18 cellular contexts compared by ENCODE assay signal in genomic region chr2:36337354-36337753, GRCh38. TPM values are rescaled to one million over a fixed set of nuclear protein-coding genes. Genes with fewer than 3 reads are reported as not detected.
DNase-seq lines count a peak whose midpoint lies in the region; ATAC-seq and TF ChIP-seq lines count a peak whose summit lies in the region.
"Had no signal": no experiment of that assay in that cellular context is flagged by ENCODE, and none has a peak within 500 bp of the region (broad histone marks: within the 10 kb centered on the region; RNA-seq: fewer than 3 reads in every experiment).

No MANE protein-coding gene starts in this region.

- no peaks in the 10 kb centered on the region for H3K9me2 ChIP-seq in HCT116 (ENCODE audit: insufficient read depth)

- no peak overlapping the region for H3K9ac ChIP-seq in HCT116 (ENCODE audit: low read length)

- DNase-seq in stimulated activated naive CD8-positive, alpha-beta T cell treated with anti-CD3 and anti-CD28 coated beads, Interleukin-15, amount 100 ng/mL, for 72 hours: no peak
- DNase-seq in stimulated activated naive CD8-positive, alpha-beta T cell treated with anti-CD3 and anti-CD28 coated beads, Interleukin-15, Interleukin-2, amounts not matched to agents 100 U/mL and 50 U/mL, for 24 hours: no peak
- no peak for DNase-seq in HCT116 (ENCODE audit: low read depth, low spot score)
- DNase-seq in stimulated activated effector memory CD8-positive, alpha-beta T cell treated with anti-CD3 and anti-CD28 coated beads, Interleukin-12 subunit alpha, Interleukin-12 subunit beta, amount 100 ng/mL, for 72 hours (ENCODE audit: low spot score in 2 of 2): no peak
- no peak for DNase-seq in NCI-H1436 (lab: John Stamatoyannopoulos, UW)
- no peak for DNase-seq in stimulated activated CD4-positive, alpha-beta T cell treated with anti-CD3 and anti-CD28 coated beads, Interleukin-1b, Interleukin-23, amount 100 ng/mL, for 48 hours
- no peak for DNase-seq in SIG-M5 treated with dmso at 0.1 percent for 504 hours (lab: John Stamatoyannopoulos, UW; ENCODE audit: unreplicated experiment)
- DNase-seq: activated naive CD8-positive, alpha-beta T cell treated with anti-CD3 and anti-CD28 coated beads, Interleukin-2, amount 50 U/mL, for 24 hours; effector memory CD8-positive, alpha-beta T cell; GDM1; hippocampal formation; NCI-H1930; NCI-H69; occipital lobe; upper lobe of right lung had no signal

- no peaks in the 10 kb centered on the region for H3K36me3 ChIP-seq in HCT116 (ENCODE audit: control insufficient read depth in 1 of 2, insufficient read depth in 2 of 2, low read length in 2 of 2)
- H3K36me3 ChIP-seq: cardiac muscle cell, upper lobe of right lung had no signal

- no peaks in the 10 kb centered on the region for H4K20me1 ChIP-seq in HCT116 (ENCODE audit: insufficient read depth)

- RAD21 ChIA-PET in HCT116 (lab: Charles Lee; ENCODE audit: low non-redundant PET in 1 of 2, low total read pairs in 2 of 2, uncharacterized antibody in 2 of 2, unreplicated experiment in 2 of 2): no interaction called here

- TF ChIP-seq POLR2A in HCT116 (IDR thresholded peaks at IDR 0.05; ENCODE audit: borderline replicate concordance, extremely low read depth, insufficient read depth, insufficient read length): no peak

- H2AFZ ChIP-seq in HCT116 (ENCODE audit: low read depth, low read length, poor library complexity, severe bottlenecking): peak overlapping the region; percentile 46

- POLR2A ChIA-PET in HCT116 (lab: Charles Lee): no interaction called here

- no peak overlapping the region for H3K4me3 Mint-ChIP-seq in stimulated activated naive CD8-positive, alpha-beta T cell treated with anti-CD3 and anti-CD28 coated beads, Interleukin-15, amount 100 ng/mL, for 72 hours
- no peak overlapping the region for H3K4me3 Mint-ChIP-seq in stimulated activated effector memory CD8-positive, alpha-beta T cell treated with anti-CD3 and anti-CD28 coated beads, Interleukin-12 subunit alpha, Interleukin-12 subunit beta, amount 100 ng/mL, for 72 hours
- H3K4me3 Mint-ChIP-seq: activated naive CD8-positive, alpha-beta T cell treated with anti-CD3 and anti-CD28 coated beads, Interleukin-2, amount 50 U/mL, for 24 hours; effector memory CD8-positive, alpha-beta T cell; stimulated activated memory B cell treated with anti-CD40 and anti-IgM and Interleukin-4, amounts not matched to agents 10 μg/mL and 1 μg/mL and 100 μg/mL, for 72 hours had no signal

- H3K4me1 Mint-ChIP-seq in stimulated activated naive CD8-positive, alpha-beta T cell treated with anti-CD3 and anti-CD28 coated beads, Interleukin-15, amount 100 ng/mL, for 72 hours: peaks cover 15% of the 10 kb centered on the region
- H3K4me1 Mint-ChIP-seq in stimulated activated effector memory CD8-positive, alpha-beta T cell treated with anti-CD3 and anti-CD28 coated beads, Interleukin-12 subunit alpha, Interleukin-12 subunit beta, amount 100 ng/mL, for 72 hours: peaks cover 25% of the 10 kb centered on the region
- H3K4me1 Mint-ChIP-seq: stimulated activated memory B cell treated with anti-CD40 and anti-IgM and Interleukin-4, amounts not matched to agents 10 μg/mL and 1 μg/mL and 100 μg/mL, for 72 hours had no signal

- H3K36me3 Mint-ChIP-seq in stimulated activated effector memory CD8-positive, alpha-beta T cell treated with anti-CD3 and anti-CD28 coated beads, Interleukin-12 subunit alpha, Interleukin-12 subunit beta, amount 100 ng/mL, for 72 hours: no peaks in the 10 kb centered on the region
- H3K36me3 Mint-ChIP-seq: stimulated activated memory B cell treated with anti-CD40 and anti-IgM and Interleukin-4, amounts not matched to agents 10 μg/mL and 1 μg/mL and 100 μg/mL, for 72 hours had no signal

- peaks cover 11% of the 10 kb centered on the region for H3K27me3 Mint-ChIP-seq in stimulated activated naive CD8-positive, alpha-beta T cell treated with anti-CD3 and anti-CD28 coated beads, Interleukin-15, amount 100 ng/mL, for 72 hours
- H3K27me3 Mint-ChIP-seq: stimulated activated memory B cell treated with anti-CD40 and anti-IgM and Interleukin-4, amounts not matched to agents 10 μg/mL and 1 μg/mL and 100 μg/mL, for 72 hours had no signal

- H3K27ac Mint-ChIP-seq in stimulated activated naive CD8-positive, alpha-beta T cell treated with anti-CD3 and anti-CD28 coated beads, Interleukin-15, amount 100 ng/mL, for 72 hours: no peak overlapping the region
- no peak overlapping the region for H3K27ac Mint-ChIP-seq in stimulated activated effector memory CD8-positive, alpha-beta T cell treated with anti-CD3 and anti-CD28 coated beads, Interleukin-12 subunit alpha, Interleukin-12 subunit beta, amount 100 ng/mL, for 72 hours
- H3K27ac Mint-ChIP-seq: activated naive CD8-positive, alpha-beta T cell treated with anti-CD3 and anti-CD28 coated beads, Interleukin-2, amount 50 U/mL, for 24 hours; stimulated activated memory B cell treated with anti-CD40 and anti-IgM and Interleukin-4, amounts not matched to agents 10 μg/mL and 1 μg/mL and 100 μg/mL, for 72 hours had no signal

- no TSS peak for BruUV-seq in HCT116 (replicated peaks; lab: Mats Ljungman, UMichigan)

- no peaks in the 10 kb centered on the region for H3K79me2 ChIP-seq in HCT116 (ENCODE audit: insufficient read depth, low read length)

- peaks cover 8 to 18% of the 10 kb centered on the region in 2 experiments; a peak in 3 of 4 replicates for H3K4me1 ChIP-seq in HCT116 (ENCODE audit: control insufficient read depth in 1 of 2, insufficient read depth in 2 of 2, low read length in 2 of 2)
- H3K4me1 ChIP-seq: upper lobe of right lung had no signal

- no peak overlapping the region for H3K4me3 ChIP-seq in HCT116 (replicated peaks in 1 of 2; ENCODE audit: low read depth in 1 of 2, low read length in 2 of 2)
- H3K4me3 ChIP-seq: cardiac muscle cell, upper lobe of right lung had no signal

- intact Hi-C loops in HCT116 (cut with micrococcal nuclease): loop anchor here (10.0 kb wide), 1 partner anchor 463 kb away; no protein-coding TSS in a partner anchor

- H3K4me2 ChIP-seq in HCT116 (ENCODE audit: low read length): no peak overlapping the region

- ATAC-seq in stimulated activated naive CD8-positive, alpha-beta T cell treated with anti-CD3 and anti-CD28 coated beads, Interleukin-15, amount 100 ng/mL, for 72 hours: peak; percentile 74
- no peak for ATAC-seq in stimulated activated naive CD8-positive, alpha-beta T cell treated with anti-CD3 and anti-CD28 coated beads, Interleukin-15, Interleukin-2, amounts not matched to agents 100 U/mL and 50 U/mL, for 24 hours
- no peak for ATAC-seq in HCT116
- ATAC-seq in HG03442 (IDR thresholded peaks at IDR 0.05; ENCODE audit: unreplicated experiment): peak; percentile 47
- peak; percentile 90 for ATAC-seq in stimulated activated effector memory CD8-positive, alpha-beta T cell treated with anti-CD3 and anti-CD28 coated beads, Interleukin-12 subunit alpha, Interleukin-12 subunit beta, amount 100 ng/mL, for 72 hours
- ATAC-seq: activated naive CD8-positive, alpha-beta T cell treated with anti-CD3 and anti-CD28 coated beads, Interleukin-2, amount 50 U/mL, for 24 hours; effector memory CD8-positive, alpha-beta T cell; stimulated activated memory B cell treated with anti-CD40 and anti-IgM and Interleukin-4, amounts not matched to agents 10 μg/mL and 1 μg/mL and 100 μg/mL, for 72 hours; upper lobe of right lung had no signal

- no peak overlapping the region for H3K27ac ChIP-seq in HCT116 (ENCODE audit: low read depth, low read length)
- H3K27ac ChIP-seq: cardiac muscle cell, upper lobe of right lung had no signal

- no peaks in the 10 kb centered on the region for H3K27me3 ChIP-seq in HCT116 (ENCODE audit: insufficient read depth, low read length)
- H3K27me3 ChIP-seq: upper lobe of right lung had no signal

- CTCF ChIA-PET in HCT116 (lab: Charles Lee): interaction anchor here (0.7 kb wide), 1 partner anchor 465 kb away, joined by 3 read pairs; no protein-coding TSS in a partner anchor

- no peaks in the 10 kb centered on the region for H3K9me3 ChIP-seq in HCT116 (ENCODE audit: control insufficient read depth in 1 of 2, insufficient read depth in 1 of 2, low read depth in 1 of 2, low read length in 2 of 2)
- H3K9me3 ChIP-seq: upper lobe of right lung had no signal

- no peak for TF ChIP-seq CTCF in HCT116 (IDR thresholded peaks at IDR 0.05 in 2 of 3, conservative IDR thresholded peaks at IDR 0.05 in 1 of 3; ENCODE audit: borderline replicate concordance in 1 of 3, insufficient read depth in 1 of 3, low read depth in 2 of 3, low read length in 2 of 3)

- no peak for TF ChIP-seq RAD21 in HCT116 (IDR thresholded peaks at IDR 0.05; ENCODE audit: low read depth)

- no peaks in the 10 kb centered on the region for H3K9me3 Mint-ChIP-seq in stimulated activated naive CD8-positive, alpha-beta T cell treated with anti-CD3 and anti-CD28 coated beads, Interleukin-15, amount 100 ng/mL, for 72 hours
- no peaks in the 10 kb centered on the region for H3K9me3 Mint-ChIP-seq in stimulated activated effector memory CD8-positive, alpha-beta T cell treated with anti-CD3 and anti-CD28 coated beads, Interleukin-12 subunit alpha, Interleukin-12 subunit beta, amount 100 ng/mL, for 72 hours
- H3K9me3 Mint-ChIP-seq: activated naive CD8-positive, alpha-beta T cell treated with anti-CD3 and anti-CD28 coated beads, Interleukin-2, amount 50 U/mL, for 24 hours; effector memory CD8-positive, alpha-beta T cell; stimulated activated memory B cell treated with anti-CD40 and anti-IgM and Interleukin-4, amounts not matched to agents 10 μg/mL and 1 μg/mL and 100 μg/mL, for 72 hours had no signal

TF ChIP-seq in HCT116, 20 proteins besides CTCF, POLR2A, EP300 and RAD21 (continues in another document):
- TF ChIP-seq EGR1 (IDR thresholded peaks at IDR 0.05; ENCODE audit: low read depth): no peak
- TF ChIP-seq JUND (IDR thresholded peaks at IDR 0.05): no peak
- no peak for TF ChIP-seq MAX (IDR thresholded peaks at IDR 0.05)
- TF ChIP-seq EZH2phosphoT487 (IDR thresholded peaks at IDR 0.05; ENCODE audit: borderline replicate concordance): no peak
- TF ChIP-seq CEBPB (IDR thresholded peaks at IDR 0.05; ENCODE audit: low read depth): no peak
- TF ChIP-seq YY1 (IDR thresholded peaks at IDR 0.05; ENCODE audit: extremely low read depth, insufficient replicate concordance, low read depth, low read length): no peak

RNA-seq across cellular contexts. Expression of gene CRIM1, which starts 18.2 kb away (rescaled TPM):
- total RNA-seq in HCT116 (2021; ENCODE audit: unreplicated experiment): 27.2 TPM
- polyA plus RNA-seq in HCT116 (2012): 11.8 and 12.1 TPM in 2 replicates

Comparison
In these comparisons a context has a peak if more than half of its experiments do, and no peak if none do; other contexts are left out.
1. ATAC-seq: peak in stimulated activated naive CD8-positive, alpha-beta T cell treated with anti-CD3 and anti-CD28 coated beads, Interleukin-15, amount 100 ng/mL, for 72 hours (single experiment), HG03442 (single experiment) and stimulated activated effector memory CD8-positive, alpha-beta T cell treated with anti-CD3 and anti-CD28 coated beads, Interleukin-12 subunit alpha, Interleukin-12 subunit beta, amount 100 ng/mL, for 72 hours (single experiment); none in stimulated activated naive CD8-positive, alpha-beta T cell treated with anti-CD3 and anti-CD28 coated beads, Interleukin-15, Interleukin-2, amounts not matched to agents 100 U/mL and 50 U/mL, for 24 hours (single experiment) and HCT116 (single experiment).